ENCODE assay signal across 23 cellular contexts in genomic region chr2:64244049-64244446, GRCh38.
DNase-seq lines count a peak whose midpoint lies in the region; ATAC-seq and TF ChIP-seq lines count a peak whose summit lies in the region.
"Had no signal": no experiment of that assay in that cellular context is flagged by ENCODE, and none has a peak within 500 bp of the region (broad histone marks: within the 10 kb centered on the region; RNA-seq: fewer than 3 reads in every experiment).

No MANE protein-coding gene starts in this region.

- intact Hi-C loops in heart left ventricle (cut with DNase I) (no loop called here), Right ventricle myocardium superior (cut with DNase I) (no loop called here), mammary epithelial cell (cut with micrococcal nuclease) (no loop called here), gastrocnemius medialis (cut with DNase I; ENCODE audit: low total_unique reads) (no loop called here)

- no peaks in the 10 kb centered on the region for H3K9me3 ChIP-seq in heart left ventricle
- H3K9me3 ChIP-seq in mammary epithelial cell (replicated peaks; ENCODE audit: insufficient read depth, low read length), result no peaks in the 10 kb centered on the region
- H3K9me3 ChIP-seq in gastrocnemius medialis, result no peaks in the 10 kb centered on the region
- H3K9me3 ChIP-seq: BE2C, Peyer's patch had no signal

- no peaks in the 10 kb centered on the region for H3K27me3 ChIP-seq in heart left ventricle
- H3K27me3 ChIP-seq in mammary epithelial cell (ENCODE audit: insufficient read depth, low read length), result no peaks in the 10 kb centered on the region
- no peaks in the 10 kb centered on the region for H3K27me3 ChIP-seq in gastrocnemius medialis
- H3K27me3 ChIP-seq: BE2C, Peyer's patch had no signal

- peak overlapping the region; percentile 3 for H2AFZ ChIP-seq in mammary epithelial cell (ENCODE audit: low read depth, low read length)

- peak overlapping the region; percentile 46 for H3K9ac ChIP-seq in mammary epithelial cell (ENCODE audit: insufficient read depth, low read length)
- H3K9ac ChIP-seq: KMS-11 had no signal

- H3K36me3 ChIP-seq in heart left ventricle (no peaks in the 10 kb centered on the region), mammary epithelial cell (ENCODE audit: insufficient read depth, low read length) (no peaks in the 10 kb centered on the region), gastrocnemius medialis (no peaks in the 10 kb centered on the region)
- H3K36me3 ChIP-seq: BE2C, Peyer's patch had no signal

- dilution Hi-C loops in mammary epithelial cell (cut with HindIII; ENCODE audit: low sequenced_read_pairs), result no loop called here

- H4K20me1 ChIP-seq in mammary epithelial cell (ENCODE audit: insufficient read depth, low read length), result no peaks in the 10 kb centered on the region

- peak overlapping the region; percentile 39 for H3K4me2 ChIP-seq in mammary epithelial cell (ENCODE audit: insufficient read depth, low read depth, low read length)
- H3K4me2 ChIP-seq: KMS-11 had no signal

- H3K27ac ChIP-seq in heart left ventricle (peak overlapping the region in 2 of 12 donors; percentile 16 to 41), mammary epithelial cell (ENCODE audit: insufficient read depth, low read depth, low read length) (peak overlapping the region; percentile 84), gastrocnemius medialis (no peak overlapping the region)
- H3K27ac ChIP-seq: HL-60, KMS-11, Peyer's patch had no signal

- TF ChIP-seq POLR2A in heart left ventricle (IDR thresholded peaks at IDR 0.05), result no peak
- no peak for TF ChIP-seq POLR2A in gastrocnemius medialis (IDR thresholded peaks at IDR 0.05)

- no peaks in the 10 kb centered on the region for H3K79me2 ChIP-seq in mammary epithelial cell (ENCODE audit: insufficient read depth, low read length)

- in situ Hi-C loops in mammary epithelial cell (cut with MboI; ENCODE audit: low sequenced_read_pairs in 2 of 2) (no loop called here), gastrocnemius medialis (cut with MboI; ENCODE audit: low sequenced_read_pairs in 4 of 4) (no loop called here)

- TF ChIP-seq CTCF in heart left ventricle (IDR thresholded peaks at IDR 0.05) (no peak), mammary epithelial cell (conservative IDR thresholded peaks at IDR 0.05 in 1 of 2, IDR thresholded peaks at IDR 0.05 in 1 of 2; ENCODE audit: extremely low read depth in 1 of 2, insufficient read depth in 1 of 2, low read depth in 1 of 2, low read length in 2 of 2) (no peak), gastrocnemius medialis (IDR thresholded peaks at IDR 0.05 in 4 of 5, conservative IDR thresholded peaks at IDR 0.05 in 1 of 5) (no peak)

- CTCF ChIA-PET in mammary epithelial cell (lab: Charles Lee; ENCODE audit: low non-redundant PET), result no interaction called here

- no TSS peak for BruUV-seq in mammary epithelial cell (replicated peaks; lab: Mats Ljungman, UMichigan)

- WGBS in heart left ventricle, 4 donors, result 90 to 96% (median 94%) methylated on average over 1 of the region's 1 CpG
- WGBS in mammary epithelial cell (ENCODE audit: low coverage, missing lambda C conversion rate), result 75% methylated on average over 1 of the region's 1 CpG

- DNase-seq in heart left ventricle (peak in 1 of 5 donors; percentile 43), Right ventricle myocardium superior (no peak), mammary epithelial cell (peak; percentile 95), renal cortical epithelial cell (ENCODE audit: low read depth) (peak; percentile 15), NCI-H1105 treated with DMSO at 0.1 percent for 48 hours (lab: John Stamatoyannopoulos, UW) (no peak), gastrocnemius medialis (no peak)
- DNase-seq: 8988T, ACHN, BE2C, DMS153, DND-41, NCI-H1048, NCI-H1417 treated with DMSO at 0.1 percent for 48 hours, NCI-H1694 treated with DMSO at 0.1 percent for 48 hours, NCI-H2081, NCI-H2227 treated with DMSO at 0.1 percent for 48 hours, NCI-H526 treated with DMSO at 0.1 percent for 48 hours had no signal

- H3K4me3 ChIP-seq in heart left ventricle (no peak overlapping the region), mammary epithelial cell (replicated peaks in 1 of 3; ENCODE audit: insufficient read depth in 1 of 3, low read depth in 2 of 3, low read length in 3 of 3) (no peak overlapping the region), gastrocnemius medialis (no peak overlapping the region)
- H3K4me3 ChIP-seq: Peyer's patch had no signal

- peaks cover 0 to 15% (median 0%) of the 10 kb centered on the region in 12 donors for H3K4me1 ChIP-seq in heart left ventricle
- H3K4me1 ChIP-seq in mammary epithelial cell (ENCODE audit: insufficient read depth, low read length), result peaks cover 23% of the 10 kb centered on the region
- H3K4me1 ChIP-seq in gastrocnemius medialis, result no peaks in the 10 kb centered on the region
- H3K4me1 ChIP-seq: BE2C had no signal

- peak in 3 of 4 donors; percentile 55 to 71 (median 71) for ATAC-seq in heart left ventricle
- no peak for ATAC-seq in Right ventricle myocardium superior (ENCODE audit: poor library complexity)
- peak; percentile 97 for ATAC-seq in esophagus mucosa
- ATAC-seq in HG02981 (IDR thresholded peaks at IDR 0.05; ENCODE audit: unreplicated experiment), result no peak
- ATAC-seq in gastrocnemius medialis, result no peak
- ATAC-seq: HCT116 had no signal

Comparison
In these comparisons a context has a peak if more than half of its experiments do, and no peak if none do; other contexts are left out.
1. ATAC-seq: peak in heart left ventricle (3 of 4) and esophagus mucosa (single experiment); none in Right ventricle myocardium superior (single experiment), HG02981 (single experiment) and gastrocnemius medialis (0 of 2).
2. DNase-seq: peak in mammary epithelial cell (single experiment) and renal cortical epithelial cell (single experiment); none in Right ventricle myocardium superior (single experiment), NCI-H1105 treated with DMSO at 0.1 percent for 48 hours (single experiment) and gastrocnemius medialis (0 of 2).